In genomic region chr18:9516437-9517064, GRCh38 we compare ENCODE assay signal across 8 cellular contexts. TPM values are rescaled to one million over a fixed set of nuclear protein-coding genes. Genes with fewer than 3 reads are reported as not detected.
A peak's percentile ranks its signal among the peaks of the same experiment; 100 is the strongest.
DNase-seq lines count a peak whose midpoint lies in the region; ATAC-seq and TF ChIP-seq lines count a peak whose summit lies in the region.

No MANE protein-coding gene starts in this region.

- ATAC-seq in esophagus mucosa = peak; percentile 62
- ATAC-seq in HG03159 (IDR thresholded peaks at IDR 0.05; ENCODE audit: unreplicated experiment) = no peak
- no peak for ATAC-seq in GM18861 (IDR thresholded peaks at IDR 0.05; ENCODE audit: unreplicated experiment)

- no peaks in the 10 kb centered on the region for H3K36me3 Mint-ChIP-seq in neural crest cell (ENCODE audit: low read depth)

- H3K27ac Mint-ChIP-seq in neural crest cell (ENCODE audit: unreplicated experiment) = no peak overlapping the region

- H3K27me3 Mint-ChIP-seq in neural crest cell (ENCODE audit: low read depth) = no peaks in the 10 kb centered on the region

- no peaks in the 10 kb centered on the region for H3K4me1 Mint-ChIP-seq in neural crest cell

- in situ Hi-C loops in SK-MEL-5 (cut with HindIII; ENCODE audit: low pct_unique_long_range_greater_than_20kb, low sequenced_read_pairs) = no loop called here

- DNase-seq in NCI-H1092 treated with DMSO at 0.1 percent for 48 hours (lab: John Stamatoyannopoulos, UW) (peak; percentile 39), NCI-H1092 (lab: John Stamatoyannopoulos, UW) (no peak), SK-MEL-5 (ENCODE audit: low read depth, low spot score) (peak; percentile 58), neural crest cell (ENCODE audit: low read depth, low spot score) (no peak)

- H3K4me3 Mint-ChIP-seq in neural crest cell = no peak overlapping the region

- H3K9me3 Mint-ChIP-seq in neural crest cell = no peaks in the 10 kb centered on the region

- TF ChIP-seq CTCF in LNCAP (IDR thresholded peaks at IDR 0.05) (peak; percentile 97), neural crest cell (conservative IDR thresholded peaks at IDR 0.05) (peak; percentile 90)

RNA-seq across cellular contexts. Expression of gene RALBP1, which starts 41.2 kb away (rescaled TPM):
- 51.6 and 57.1 TPM in 2 replicates for total RNA-seq in SK-MEL-5 (2014; rRNA removed; shearing (Covaris generic))
- 52.0 and 63.0 TPM in 2 replicates for polyA plus RNA-seq in SK-MEL-5 (2015; cell fraction: cytosol; rRNA removed)
- polyA plus RNA-seq in SK-MEL-5 (2015; cell fraction: nucleus; rRNA removed) = 10.1 and 10.8 TPM in 2 replicates
- total RNA-seq in esophagus mucosa (93.7 TPM), neural crest cell (47.0 and 51.9 TPM in 2 replicates)

Comparison
In these comparisons a context has a peak if more than half of its experiments do, and no peak if none do; other contexts are left out.
1. DNase-seq: peak in NCI-H1092 treated with DMSO at 0.1 percent for 48 hours (single experiment) and SK-MEL-5 (single experiment); none in NCI-H1092 (single experiment) and neural crest cell (single experiment).